Comparison of ENCODE assay signal across 14 cellular contexts in genomic region chr5:148934895-148935400, GRCh38.
"Had no signal": no experiment of that assay in that cellular context is flagged by ENCODE, and none has a peak within 500 bp of the region (broad histone marks: within the 10 kb centered on the region; RNA-seq: fewer than 3 reads in every experiment).

No MANE protein-coding gene starts in this region.

- H3K4me3 ChIP-seq: dorsolateral prefrontal cortex, gastroesophageal sphincter, right atrium auricular region, smooth muscle cell had no signal

- DNase-seq: cortex of kidney; dorsolateral prefrontal cortex; effector CD8-positive, alpha-beta T cell; glutamatergic neuron; mammary epithelial cell; naive thymus-derived CD8-positive, alpha-beta T cell; stimulated activated CD4-positive, alpha-beta T cell treated with anti-CD3 and anti-CD28 coated beads, Interleukin-2, amount 100 ng/mL, for 48 hours; stimulated activated naive CD4-positive, alpha-beta T cell treated with Interleukin-2 at 50 U/mL for 16 hours; trophoblast cell had no signal

- H3K9me3 Mint-ChIP-seq: naive thymus-derived CD8-positive, alpha-beta T cell had no signal

- H3K9me3 ChIP-seq: gastroesophageal sphincter, neutrophil, right atrium auricular region had no signal

- H3K27me3 ChIP-seq: dorsolateral prefrontal cortex, gastroesophageal sphincter, neutrophil, right atrium auricular region had no signal

- H3K4me3 Mint-ChIP-seq: naive thymus-derived CD8-positive, alpha-beta T cell had no signal

- H3K4me1 ChIP-seq: right atrium auricular region had no signal

- ATAC-seq: esophagus mucosa; gastroesophageal sphincter; naive thymus-derived CD8-positive, alpha-beta T cell had no signal

- H3K36me3 Mint-ChIP-seq: naive thymus-derived CD8-positive, alpha-beta T cell had no signal

- H3K27ac ChIP-seq: dorsolateral prefrontal cortex, gastroesophageal sphincter, neutrophil, right atrium auricular region had no signal

- H3K36me3 ChIP-seq: gastroesophageal sphincter, neutrophil, right atrium auricular region had no signal
